ENCODE assay signal across 12 cellular contexts in genomic region chr5:68303038-68303738, GRCh38.
DNase-seq lines count a peak whose midpoint lies in the region; ATAC-seq, FAIRE-seq and TF ChIP-seq lines count a peak whose summit lies in the region.
"Had no signal": no experiment of that assay in that cellular context is flagged by ENCODE, and none has a peak within 500 bp of the region (broad histone marks: within the 10 kb centered on the region; RNA-seq: fewer than 3 reads in every experiment).

No MANE protein-coding gene starts in this region.

- no peaks in the 10 kb centered on the region for H3K9me3 Mint-ChIP-seq in stimulated activated naive CD8-positive, alpha-beta T cell treated with anti-CD3 and anti-CD28 coated beads, Interleukin-15, Interleukin-2, amounts not matched to agents 100 ng/mL and 50 ng/mL, for 24 hours
- H3K9me3 Mint-ChIP-seq: stimulated activated memory B cell treated with anti-CD40 and anti-IgM and Interleukin-4, amounts not matched to agents 10 μg/mL and 1 μg/mL and 100 μg/mL, for 72 hours had no signal

- ATAC-seq in Right ventricle myocardium superior (ENCODE audit: poor library complexity): peak; percentile 11
- peak; percentile 50 for ATAC-seq in HG03280 (IDR thresholded peaks at IDR 0.05; ENCODE audit: unreplicated experiment)
- ATAC-seq in GM18517 (IDR thresholded peaks at IDR 0.05; ENCODE audit: unreplicated experiment): no peak
- ATAC-seq: stimulated activated memory B cell treated with anti-CD40 and anti-IgM and Interleukin-4, amounts not matched to agents 10 μg/mL and 1 μg/mL and 100 μg/mL, for 72 hours had no signal

- intact Hi-C loops in Right ventricle myocardium superior (cut with DNase I) (no loop called here), cardiac septum (cut with DNase I) (no loop called here)

- H3K27ac Mint-ChIP-seq in stimulated activated naive CD8-positive, alpha-beta T cell treated with anti-CD3 and anti-CD28 coated beads, Interleukin-15, Interleukin-2, amounts not matched to agents 100 ng/mL and 50 ng/mL, for 24 hours: peak overlapping the region; percentile 59
- H3K27ac Mint-ChIP-seq: stimulated activated memory B cell treated with anti-CD40 and anti-IgM and Interleukin-4, amounts not matched to agents 10 μg/mL and 1 μg/mL and 100 μg/mL, for 72 hours had no signal

- H3K4me1 Mint-ChIP-seq in stimulated activated naive CD8-positive, alpha-beta T cell treated with anti-CD3 and anti-CD28 coated beads, Interleukin-15, Interleukin-2, amounts not matched to agents 100 ng/mL and 50 ng/mL, for 24 hours (ENCODE audit: low read depth): peaks cover 38% of the 10 kb centered on the region

- H3K27ac ChIP-seq in substantia nigra (ENCODE audit: low read depth, low read length, poor library complexity, severe bottlenecking): no peak overlapping the region
- H3K27ac ChIP-seq: adrenal gland, C4-2B, GM23248 had no signal

- H3K36me3 Mint-ChIP-seq in stimulated activated naive CD8-positive, alpha-beta T cell treated with anti-CD3 and anti-CD28 coated beads, Interleukin-15, Interleukin-2, amounts not matched to agents 100 ng/mL and 50 ng/mL, for 24 hours (ENCODE audit: low read depth): peaks cover 24% of the 10 kb centered on the region

- H3K27me3 Mint-ChIP-seq in stimulated activated naive CD8-positive, alpha-beta T cell treated with anti-CD3 and anti-CD28 coated beads, Interleukin-15, Interleukin-2, amounts not matched to agents 100 ng/mL and 50 ng/mL, for 24 hours: no peaks in the 10 kb centered on the region
- H3K27me3 Mint-ChIP-seq: stimulated activated memory B cell treated with anti-CD40 and anti-IgM and Interleukin-4, amounts not matched to agents 10 μg/mL and 1 μg/mL and 100 μg/mL, for 72 hours had no signal

- no peak for DNase-seq in Right ventricle myocardium superior
- no peak for DNase-seq in cardiac septum (ENCODE audit: low spot score)
- peak; percentile 75 for DNase-seq in bronchial epithelial cell (ENCODE audit: low read depth)
- no peak for DNase-seq in substantia nigra (lab: John Stamatoyannopoulos, UW)
- DNase-seq in HuH-7 (ENCODE audit: low spot score): no peak
- DNase-seq: GM23248 had no signal

- TF ChIP-seq CTCF in bronchial epithelial cell (IDR thresholded peaks at IDR 0.05; ENCODE audit: insufficient read depth, low read length, severe bottlenecking): no peak

- H3K4me3 ChIP-seq in bronchial epithelial cell (ENCODE audit: low read depth, low read length): no peak overlapping the region
- H3K4me3 ChIP-seq: adrenal gland, GM23248 had no signal

- no peaks in the 10 kb centered on the region for H3K27me3 ChIP-seq in bronchial epithelial cell (ENCODE audit: control insufficient read depth, insufficient read depth, low read length)
- H3K27me3 ChIP-seq: adrenal gland had no signal

- peak overlapping the region; percentile 27 for H3K4me3 Mint-ChIP-seq in stimulated activated naive CD8-positive, alpha-beta T cell treated with anti-CD3 and anti-CD28 coated beads, Interleukin-15, Interleukin-2, amounts not matched to agents 100 ng/mL and 50 ng/mL, for 24 hours
- H3K4me3 Mint-ChIP-seq: stimulated activated memory B cell treated with anti-CD40 and anti-IgM and Interleukin-4, amounts not matched to agents 10 μg/mL and 1 μg/mL and 100 μg/mL, for 72 hours had no signal

- H3K36me3 ChIP-seq in bronchial epithelial cell (ENCODE audit: control insufficient read depth, insufficient read depth, low read length): no peaks in the 10 kb centered on the region

- no peak for FAIRE-seq in bronchial epithelial cell (lab: Jason Lieb, UNC)
